Comparison of ENCODE assay signal across 8 cellular contexts in the genomic region with DNA sequence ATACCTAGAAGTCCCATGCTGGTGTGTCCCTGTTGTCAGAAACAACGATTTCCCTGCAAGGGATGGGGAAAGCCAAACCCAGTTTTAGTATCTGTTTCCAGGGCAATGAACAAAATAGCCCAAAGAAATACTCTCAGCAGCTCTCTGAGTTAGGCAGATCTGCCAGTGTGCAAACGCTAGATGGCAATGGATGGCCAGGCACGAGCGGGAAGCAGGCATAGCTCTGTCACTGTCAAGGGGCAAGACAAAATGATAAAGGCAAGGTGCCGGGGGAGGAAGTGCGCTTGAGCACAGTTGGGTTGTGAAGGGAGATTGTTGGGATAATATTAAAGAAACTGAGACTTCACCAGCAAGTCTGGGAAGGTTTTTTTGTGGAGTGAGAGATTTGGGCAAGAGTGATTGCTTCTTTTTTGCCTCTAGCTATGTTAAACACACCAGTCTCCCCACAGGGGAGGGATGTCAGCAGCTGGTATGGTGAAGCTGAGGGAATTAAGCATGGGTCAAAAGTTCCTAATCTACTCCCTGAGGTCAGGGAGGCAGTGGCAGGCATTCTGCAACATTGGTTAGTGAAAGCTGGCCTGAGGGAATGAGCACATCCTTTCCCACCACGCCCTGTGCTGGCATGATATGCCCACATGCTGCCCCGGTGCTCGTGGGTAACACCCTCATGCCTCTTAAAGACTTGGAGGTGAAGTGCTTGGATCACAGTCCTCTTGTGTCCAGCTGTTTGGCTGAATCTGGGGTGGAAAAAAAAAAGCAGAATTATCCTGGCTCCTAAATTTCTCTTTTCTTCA.
DNase-seq lines count a peak whose midpoint lies in the region; ATAC-seq, FAIRE-seq and TF ChIP-seq lines count a peak whose summit lies in the region.

No MANE protein-coding gene starts in this region.

- H3K4me1 ChIP-seq in Panc1 (ENCODE audit: control insufficient read depth, insufficient read depth, low read length): no peaks in the 10 kb centered on the region
- H3K4me1 ChIP-seq in foreskin keratinocyte: peaks cover 7% of the 10 kb centered on the region
- H3K4me1 ChIP-seq in upper lobe of right lung: no peaks in the 10 kb centered on the region

- BruUV-seq in Panc1 (replicated peaks; lab: Mats Ljungman, UMichigan): no TSS peak

- intact Hi-C loops in Panc1 (cut with micrococcal nuclease; ENCODE audit: unreplicated experiment) (no loop called here), upper lobe of right lung (cut with DNase I) (no loop called here)

- no peaks in the 10 kb centered on the region for H3K36me3 ChIP-seq in Panc1 (ENCODE audit: control insufficient read depth, insufficient read depth, low read length)
- H3K36me3 ChIP-seq in upper lobe of right lung: no peaks in the 10 kb centered on the region

- no peaks in the 10 kb centered on the region for H3K9me3 ChIP-seq in Panc1 (ENCODE audit: control insufficient read depth, insufficient read depth, low read depth, low read length)
- H3K9me3 ChIP-seq in upper lobe of right lung: no peaks in the 10 kb centered on the region

- TF ChIP-seq POLR2A in GM12892 (IDR thresholded peaks at IDR 0.05; ENCODE audit: low read depth, low read length): no peak

- CTCF ChIA-PET in Panc1 (lab: Charles Lee): interaction anchor here (0.5 kb wide), 1 partner anchor 324 kb away, joined by 7 read pairs; no protein-coding TSS in a partner anchor

- H3K27me3 ChIP-seq in Panc1 (ENCODE audit: control insufficient read depth, insufficient read depth, low read length): no peaks in the 10 kb centered on the region
- peaks cover 6% of the 10 kb centered on the region for H3K27me3 ChIP-seq in foreskin keratinocyte
- no peaks in the 10 kb centered on the region for H3K27me3 ChIP-seq in upper lobe of right lung

- H3K4me3 ChIP-seq in Panc1 (ENCODE audit: low read depth in 2 of 2, low read length in 2 of 2): no peak overlapping the region
- no peak overlapping the region for H3K4me3 ChIP-seq in upper lobe of right lung

- POLR2A ChIA-PET in Panc1 (lab: Charles Lee): no interaction called here

- ATAC-seq in GM18867 (IDR thresholded peaks at IDR 0.05; ENCODE audit: unreplicated experiment): peak; percentile 43
- ATAC-seq in HG02884 (IDR thresholded peaks at IDR 0.05; ENCODE audit: unreplicated experiment): peak; percentile 89
- ATAC-seq in Panc1: peak; percentile 58; the same call in 1 of the 2 replicates
- ATAC-seq in foreskin keratinocyte: peak; percentile 67
- ATAC-seq in upper lobe of right lung: no peak

- peak; percentile 49 for TF ChIP-seq CTCF in Panc1 (IDR thresholded peaks at IDR 0.05)
- TF ChIP-seq CTCF in foreskin keratinocyte (conservative IDR thresholded peaks at IDR 0.05): peak; percentile 77
- TF ChIP-seq CTCF in upper lobe of right lung (IDR thresholded peaks at IDR 0.05): peak; percentile 14

- in situ Hi-C loops in Panc1 (cut with HindIII; ENCODE audit: low pct_unique_long_range_greater_than_20kb, low sequenced_read_pairs): no loop called here

- no peak for DNase-seq in Panc1 (ENCODE audit: low read depth, low spot score)
- peak in 1 of 2 donors; percentile 50 for DNase-seq in foreskin keratinocyte
- DNase-seq in upper lobe of right lung: no peak
- DNase-seq in stimulated activated CD4-positive, alpha-beta T cell treated with anti-CD3 and anti-CD28 coated beads, Interleukin-12 subunit alpha, Interleukin-12 subunit beta, amount 100 ng/mL, for 4 hours: no peak
- DNase-seq in CD1c-positive myeloid dendritic cell (ENCODE audit: extremely low spot score): no peak
- DNase-seq in GM12892 (ENCODE audit: insufficient read length): no peak

- no peak for FAIRE-seq in GM12892 (lab: Jason Lieb, UNC)

- H3K27ac ChIP-seq in Panc1 (ENCODE audit: low read length): no peak overlapping the region
- no peak overlapping the region for H3K27ac ChIP-seq in foreskin keratinocyte
- H3K27ac ChIP-seq in upper lobe of right lung: no peak overlapping the region

Comparison
In these comparisons a context has a peak if more than half of its experiments do, and no peak if none do; other contexts are left out.
1. CTCF ChIP-seq: peak in every context shown above with its lines; median percentile 77 in foreskin keratinocyte; 49 in Panc1; 14 in upper lobe of right lung.